Comparison of ENCODE assay signal across 28 cellular contexts in the genomic region with DNA sequence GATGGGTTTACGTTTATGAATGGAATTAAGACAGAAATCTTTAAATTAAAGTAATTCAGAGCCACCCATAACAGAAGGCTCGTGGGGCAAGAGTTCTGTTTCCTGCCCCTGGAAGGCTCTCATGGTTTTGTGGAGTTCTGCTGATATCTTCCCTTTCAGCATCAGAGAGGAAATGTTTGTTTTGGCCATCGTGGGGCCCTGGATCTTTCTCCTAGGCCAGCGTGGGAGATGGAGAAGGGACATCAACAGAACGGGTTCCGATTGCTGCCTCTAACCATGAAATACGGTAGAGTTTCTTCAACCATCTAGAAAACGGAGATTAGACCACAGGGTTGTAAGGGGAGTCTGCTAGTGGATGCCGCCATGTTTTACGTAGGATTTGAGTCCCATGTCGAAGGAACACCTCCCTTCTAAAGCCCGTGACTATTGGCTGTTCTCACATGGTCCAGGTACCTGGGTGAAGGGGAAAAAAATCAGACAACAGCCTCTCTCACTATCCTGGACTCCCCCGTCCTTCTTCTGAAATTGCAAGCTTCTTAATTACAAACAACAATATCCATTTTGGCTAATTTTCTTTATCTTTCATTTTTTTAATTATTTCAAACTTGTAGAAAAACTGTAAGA.
DNase-seq lines count a peak whose midpoint lies in the region; ATAC-seq, FAIRE-seq and TF ChIP-seq lines count a peak whose summit lies in the region.
"Had no signal": no experiment of that assay in that cellular context is flagged by ENCODE, and none has a peak within 500 bp of the region (broad histone marks: within the 10 kb centered on the region; RNA-seq: fewer than 3 reads in every experiment).

No MANE protein-coding gene starts in this region.

- H2BK12ac ChIP-seq in mesenchymal stem cell (ENCODE audit: low read length in 2 of 2), result no peak overlapping the region

- whole genome bisulfite sequencing in right cardiac atrium, result 69% methylated on average over 13 of the region's 13 CpGs
- WGBS in K562 (ENCODE audit: insufficient coverage, low coverage, missing lambda C conversion rate), result 0% methylated on average over 13 of the region's 13 CpGs
- 94% methylated on average over 12 of the region's 13 CpGs for WGBS in mesenchymal stem cell

- H3K79me2 ChIP-seq in K562 (ENCODE audit: control insufficient read depth, insufficient read depth, low read length), result no peaks in the 10 kb centered on the region

- H3K9me3 ChIP-seq in right cardiac atrium (ENCODE audit: control insufficient read depth, low read length), result no peaks in the 10 kb centered on the region
- H3K9me3 ChIP-seq in K562 (replicated peaks; ENCODE audit: control insufficient read depth, insufficient read depth, low read depth, low read length), result no peaks in the 10 kb centered on the region
- H3K9me3 ChIP-seq in mesenchymal stem cell (ENCODE audit: control insufficient read depth, low read length), result no peaks in the 10 kb centered on the region
- H3K9me3 ChIP-seq: BE2C, BLaER1 had no signal

- H3K9ac ChIP-seq in K562 (ENCODE audit: insufficient read depth in 1 of 2, low read depth in 2 of 2, low read length in 2 of 2), result no peak overlapping the region
- H3K9ac ChIP-seq in mesenchymal stem cell (ENCODE audit: low read length), result no peak overlapping the region
- H3K9ac ChIP-seq: BLaER1 had no signal

- no peak overlapping the region for H2AK5ac ChIP-seq in mesenchymal stem cell (ENCODE audit: low read length, severe bottlenecking)

- no peak overlapping the region for H2BK5ac ChIP-seq in mesenchymal stem cell (ENCODE audit: low read depth, low read length, poor library complexity, severe bottlenecking)

- POLR2A ChIA-PET in K562 (lab: Yijun Ruan, JAX), result interaction anchor here (0.6 kb wide), 1 partner anchor 1190 kb away, joined by 3 read pairs; no protein-coding TSS in a partner anchor

- TF ChIP-seq EP300 in K562 (IDR thresholded peaks at IDR 0.05; ENCODE audit: low read length), result no peak

- H3K4ac ChIP-seq in mesenchymal stem cell (ENCODE audit: low read depth in 1 of 2, low read length in 2 of 2), result no peak overlapping the region

- H4K91ac ChIP-seq in mesenchymal stem cell (ENCODE audit: low read length), result peak overlapping the region; percentile 9

- no peak overlapping the region for H3K18ac ChIP-seq in mesenchymal stem cell (ENCODE audit: low read depth in 1 of 2, low read length in 2 of 2)

- H3K79me1 ChIP-seq in mesenchymal stem cell (replicated peaks; ENCODE audit: low read length, poor library complexity, severe bottlenecking), result no peaks in the 10 kb centered on the region

- no peak overlapping the region for H3K23ac ChIP-seq in mesenchymal stem cell (ENCODE audit: low read length in 2 of 2)

- H3K9me1 ChIP-seq in K562 (ENCODE audit: control insufficient read depth, insufficient read depth, low read length), result peaks cover 2% of the 10 kb centered on the region

- no peak for TF ChIP-seq RAD21 in K562 (CRISPR knock-in tag; conservative IDR thresholded peaks at IDR 0.05 in 1 of 2, IDR thresholded peaks at IDR 0.05 in 1 of 2)

- intact Hi-C loops in left cardiac atrium (cut with DNase I), result no loop called here
- intact Hi-C loops in Right ventricle myocardium superior (cut with DNase I), result no loop called here
- intact Hi-C loops in right cardiac atrium (cut with DNase I), result no loop called here
- intact Hi-C loops in cardiac septum (cut with DNase I), result no loop called here
- intact Hi-C loops in K562 (cut with micrococcal nuclease), result no loop called here

- H4K8ac ChIP-seq in mesenchymal stem cell (ENCODE audit: low read length), result no peak overlapping the region

- no peaks in the 10 kb centered on the region for H3K27me3 ChIP-seq in right cardiac atrium (ENCODE audit: control insufficient read depth, insufficient read depth)
- no peaks in the 10 kb centered on the region for H3K27me3 ChIP-seq in K562 (ENCODE audit: control insufficient read depth in 2 of 2, insufficient read depth in 2 of 2, low read length in 2 of 2)
- H3K27me3 ChIP-seq in mesenchymal stem cell (ENCODE audit: control insufficient read depth in 1 of 2, insufficient read depth in 1 of 2, low read length in 2 of 2), result no peaks in the 10 kb centered on the region
- H3K27me3 ChIP-seq: BE2C, BLaER1 had no signal

- H3K36me3 ChIP-seq in K562 (ENCODE audit: control insufficient read depth, insufficient read depth, low read length), result no peaks in the 10 kb centered on the region
- H3K36me3 ChIP-seq in mesenchymal stem cell (ENCODE audit: control insufficient read depth in 1 of 2, insufficient read depth in 2 of 2, low read depth in 1 of 2, low read length in 2 of 2), result no peaks in the 10 kb centered on the region
- H3K36me3 ChIP-seq: BE2C, BLaER1 had no signal

- peak overlapping the region; percentile 12 for H3K27ac ChIP-seq in right cardiac atrium (ENCODE audit: low read length)
- H3K27ac ChIP-seq in K562 (ENCODE audit: extremely low read depth, low read depth, low read length), result no peak overlapping the region
- H3K27ac ChIP-seq in mesenchymal stem cell (ENCODE audit: low read length, poor library complexity, severe bottlenecking), result no peak overlapping the region
- H3K27ac ChIP-seq in caudate nucleus (ENCODE audit: low read depth, low read length), result no peak overlapping the region
- H3K27ac ChIP-seq: BLaER1 had no signal

- no peak overlapping the region for H2BK15ac ChIP-seq in mesenchymal stem cell (ENCODE audit: low read depth, poor library complexity, severe bottlenecking)

- no peak for TF ChIP-seq POLR2A in K562 (conservative IDR thresholded peaks at IDR 0.05)

- H3K14ac ChIP-seq in mesenchymal stem cell (ENCODE audit: low read length in 2 of 2), result no peak overlapping the region

- H2AFZ ChIP-seq in K562 (ENCODE audit: low read depth, low read length) (no peak overlapping the region), mesenchymal stem cell (ENCODE audit: low read depth, low read length) (no peak overlapping the region)

- no peak for TF ChIP-seq CTCF in K562 (IDR thresholded peaks at IDR 0.05 in 2 of 3, conservative IDR thresholded peaks at IDR 0.05 in 1 of 3; ENCODE audit: insufficient read depth in 2 of 3, low read depth in 1 of 3, low read length in 3 of 3)

- H4K20me1 ChIP-seq in K562 (replicated peaks; ENCODE audit: control insufficient read depth, insufficient read depth, low read length), result no peaks in the 10 kb centered on the region
- H4K20me1 ChIP-seq: BLaER1 had no signal

- H3K4me2 ChIP-seq in K562 (ENCODE audit: insufficient read depth, low read length), result no peak overlapping the region
- no peak overlapping the region for H3K4me2 ChIP-seq in mesenchymal stem cell (ENCODE audit: low read length, poor library complexity, severe bottlenecking)
- H3K4me2 ChIP-seq: BLaER1 had no signal

- DNase-seq in left cardiac atrium (peak; percentile 39), Right ventricle myocardium superior (no peak), right cardiac atrium (peak; percentile 45 to 77 (median 63)), cardiac septum (ENCODE audit: low spot score) (no peak), K562 (ENCODE audit: extremely low read depth in 1 of 4, low spot score in 3 of 4) (no peak), mesenchymal stem cell (no peak), caudate nucleus (lab: John Stamatoyannopoulos, UW) (no peak)
- DNase-seq: 8988T; ACHN; BE2C; C1 segment of cervical spinal cord; CD4-positive, alpha-beta memory T cell; CD4-positive, CD25-positive, alpha-beta regulatory T cell; CD8-positive, alpha-beta memory T cell; COR-L47; DMS 273 treated with DMSO at 0.1 percent for 48 hours; DMS153; DMS53; DMS79; DND-41; EL; GDM1 had no signal

- H3K4me1 ChIP-seq in right cardiac atrium (ENCODE audit: control insufficient read depth, insufficient read depth, low read length) (peaks cover 3% of the 10 kb centered on the region), K562 (replicated peaks in 1 of 2; ENCODE audit: control insufficient read depth in 2 of 2, insufficient read depth in 2 of 2, low read length in 2 of 2) (no peaks in the 10 kb centered on the region), mesenchymal stem cell (ENCODE audit: control insufficient read depth, insufficient read depth, low read depth, low read length) (peaks cover 2% of the 10 kb centered on the region)
- H3K4me1 ChIP-seq: BE2C, BLaER1 had no signal

- no peak overlapping the region for H2BK120ac ChIP-seq in mesenchymal stem cell (ENCODE audit: low read depth, low read length)

- in situ Hi-C loops in K562 (cut with MboI), result no loop called here

- CTCF ChIA-PET in K562 (lab: Yijun Ruan, JAX; ENCODE audit: low intra/inter-chr PET ratio), result no interaction called here

- no peak overlapping the region for H3K4me3 ChIP-seq in right cardiac atrium (ENCODE audit: low read length)
- H3K4me3 ChIP-seq in K562, result no peak overlapping the region
- no peak overlapping the region for H3K4me3 ChIP-seq in mesenchymal stem cell (ENCODE audit: insufficient read depth in 1 of 2, low read depth in 1 of 2, low read length in 2 of 2)
- H3K4me3 ChIP-seq: BLaER1, GM12878 had no signal

- FAIRE-seq in K562 (lab: Jason Lieb, UNC), result no peak
- FAIRE-seq: A204.1, GM12878, GM12892, GM18507 had no signal

- peak; percentile 43 to 48 for ATAC-seq in left cardiac atrium
- ATAC-seq in Right ventricle myocardium superior (ENCODE audit: poor library complexity), result no peak
- ATAC-seq in right cardiac atrium, result peak; percentile 81 to 82
- ATAC-seq in K562, result no peak
- no peak for ATAC-seq in GM21825 (IDR thresholded peaks at IDR 0.05; ENCODE audit: unreplicated experiment)
- ATAC-seq: GM12878 had no signal

- BruUV-seq in K562 (replicated peaks; lab: Mats Ljungman, UMichigan), result no TSS peak

Comparison
In these comparisons a context has a peak if more than half of its experiments do, and no peak if none do; other contexts are left out.
1. ATAC-seq: peak in left cardiac atrium (2 of 2) and right cardiac atrium (2 of 2); none in Right ventricle myocardium superior (single experiment), K562 (single experiment) and GM21825 (single experiment).
2. DNase-seq: peak in left cardiac atrium (single experiment) and right cardiac atrium (3 of 3); none in Right ventricle myocardium superior (single experiment), cardiac septum (single experiment), K562 (0 of 4), mesenchymal stem cell (single experiment) and caudate nucleus (0 of 61).